In the genomic region with DNA sequence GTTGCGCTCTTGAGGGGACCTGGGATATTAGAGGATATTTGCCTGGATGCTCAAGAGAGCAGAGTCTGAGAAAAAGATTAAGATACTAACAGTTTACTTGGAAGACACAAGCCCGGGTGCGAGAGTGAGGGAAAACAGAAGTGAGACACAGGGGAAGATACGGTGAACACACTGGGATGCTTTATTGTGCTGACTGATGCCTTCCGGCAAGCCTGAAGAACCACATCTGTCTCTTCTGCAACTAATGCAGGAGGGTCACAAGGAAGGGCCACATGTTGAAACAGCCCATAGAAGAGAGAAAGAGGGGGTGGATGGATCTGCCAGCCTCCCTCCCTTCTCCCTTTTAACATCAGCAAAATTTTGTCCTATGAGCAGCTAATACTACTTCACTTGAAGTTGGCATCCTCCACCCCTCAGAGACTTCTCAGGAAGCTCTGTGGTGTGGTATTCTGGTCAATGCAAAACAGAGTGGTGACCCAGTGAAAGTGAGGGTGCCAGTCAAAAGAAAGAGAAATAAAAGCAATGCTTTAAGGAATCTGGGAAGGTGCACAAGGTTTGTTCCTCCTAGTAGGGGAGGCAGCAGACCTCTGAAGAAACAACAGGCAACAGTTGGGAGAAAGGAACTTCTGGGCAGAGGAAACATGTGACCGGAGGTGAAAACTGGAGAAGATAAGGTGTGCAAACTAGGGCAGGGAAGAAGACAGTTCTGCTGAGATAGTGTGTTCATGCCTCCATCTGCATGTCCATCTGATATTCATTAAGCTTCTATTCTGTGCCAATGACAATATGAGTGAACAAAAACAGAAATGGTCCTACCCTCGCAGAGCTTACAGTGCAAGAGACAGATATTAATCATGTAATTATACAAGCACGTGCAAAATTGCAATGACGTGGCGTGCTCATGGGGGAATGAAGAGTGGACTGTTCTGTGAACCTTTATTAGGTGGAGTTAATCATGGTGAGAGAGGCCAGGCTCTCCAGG, we compare ENCODE assay signal across 18 cellular contexts.
DNase-seq lines count a peak whose midpoint lies in the region; ATAC-seq and TF ChIP-seq lines count a peak whose summit lies in the region.
"Had no signal": no experiment of that assay in that cellular context is flagged by ENCODE, and none has a peak within 500 bp of the region (broad histone marks: within the 10 kb centered on the region; RNA-seq: fewer than 3 reads in every experiment).

No MANE protein-coding gene starts in this region.

- no peak overlapping the region for H3K23ac ChIP-seq in neuronal stem cell (ENCODE audit: low read depth, low read length, poor library complexity)

- H3K4me1 Mint-ChIP-seq in activated B cell treated with CpG ODN at 0.5 μM for 24 hours, result peaks cover 15% of the 10 kb centered on the region

- TF ChIP-seq CTCF in AG09319 (IDR thresholded peaks at IDR 0.05; ENCODE audit: low read depth, low read length) (no peak), activated B cell treated with CpG ODN at 0.5 μM for 24 hours (IDR thresholded peaks at IDR 0.05) (no peak), Peyer's patch (IDR thresholded peaks at IDR 0.05) (no peak)

- H3K9me3 Mint-ChIP-seq in activated B cell treated with CpG ODN at 0.5 μM for 24 hours, result no peaks in the 10 kb centered on the region
- H3K9me3 Mint-ChIP-seq: activated CD8-positive, alpha-beta T cell treated with anti-CD3 and anti-CD28 coated beads for 36 hours; activated naive CD4-positive, alpha-beta T cell treated with anti-CD3 and anti-CD28 coated beads, Interleukin-2, amount 50 U/mL, for 72 hours; activated T-cell treated with anti-CD3 and anti-CD28 coated beads, Interleukin-2, amount 50 U/mL, for 4 hours had no signal

- no peak overlapping the region for H2BK5ac ChIP-seq in neuronal stem cell (ENCODE audit: low read length)

- H3K27me3 Mint-ChIP-seq in activated B cell treated with CpG ODN at 0.5 μM for 24 hours, result peaks cover 16% of the 10 kb centered on the region
- H3K27me3 Mint-ChIP-seq: type B pancreatic cell had no signal

- H3K4ac ChIP-seq in neuronal stem cell (ENCODE audit: low read length), result no peak overlapping the region

- no peak overlapping the region for H4K91ac ChIP-seq in neuronal stem cell (ENCODE audit: low read depth, low read length, poor library complexity)

- no peak overlapping the region for H2BK120ac ChIP-seq in neuronal stem cell (ENCODE audit: low read depth, low read length)

- H3K4me1 ChIP-seq in neuronal stem cell (ENCODE audit: control insufficient read depth in 2 of 2, insufficient read depth in 1 of 2, low read depth in 1 of 2, low read length in 2 of 2) (no peaks in the 10 kb centered on the region), Peyer's patch (no peaks in the 10 kb centered on the region)
- H3K4me1 ChIP-seq: body of pancreas had no signal

- H3K27ac ChIP-seq in neuronal stem cell (replicated peaks; ENCODE audit: low read length) (no peak overlapping the region), Peyer's patch (no peak overlapping the region)
- H3K27ac ChIP-seq: body of pancreas, WERI-Rb-1 had no signal

- H3K27ac Mint-ChIP-seq in activated B cell treated with CpG ODN at 0.5 μM for 24 hours, result no peak overlapping the region
- H3K27ac Mint-ChIP-seq: activated CD8-positive, alpha-beta T cell treated with anti-CD3 and anti-CD28 coated beads for 36 hours; activated naive CD4-positive, alpha-beta T cell treated with anti-CD3 and anti-CD28 coated beads, Interleukin-2, amount 50 U/mL, for 72 hours; type B pancreatic cell had no signal

- H2BK12ac ChIP-seq in neuronal stem cell (ENCODE audit: low read length), result no peak overlapping the region

- no peaks in the 10 kb centered on the region for H3K9me3 ChIP-seq in neuronal stem cell (replicated peaks in 1 of 2; ENCODE audit: control insufficient read depth in 2 of 2, insufficient read depth in 1 of 2, low read depth in 1 of 2, low read length in 2 of 2)
- no peaks in the 10 kb centered on the region for H3K9me3 ChIP-seq in Peyer's patch
- H3K9me3 ChIP-seq: body of pancreas had no signal

- CTCF ChIA-PET in activated B cell treated with CpG ODN at 0.5 μM for 24 hours (lab: Charles Lee), result no interaction called here

- no peak overlapping the region for H3K4me2 ChIP-seq in neuronal stem cell (ENCODE audit: insufficient read depth, low read length, poor library complexity, severe bottlenecking)

- no peak overlapping the region for H2BK15ac ChIP-seq in neuronal stem cell (ENCODE audit: low read length)

- TF ChIP-seq POLR2A in Peyer's patch (IDR thresholded peaks at IDR 0.05), result no peak

- intact Hi-C loops in activated B cell treated with CpG ODN at 0.5 μM for 24 hours (cut with micrococcal nuclease), result loop anchor here (1.0 to 5.0 kb wide), 2 partner anchors 16 to 123 kb away; no protein-coding TSS in a partner anchor

- no peaks in the 10 kb centered on the region for H3K36me3 Mint-ChIP-seq in activated B cell treated with CpG ODN at 0.5 μM for 24 hours (ENCODE audit: low read depth)
- H3K36me3 Mint-ChIP-seq: activated naive CD4-positive, alpha-beta T cell treated with anti-CD3 and anti-CD28 coated beads, Interleukin-2, amount 50 U/mL, for 72 hours had no signal

- H4K8ac ChIP-seq in neuronal stem cell (ENCODE audit: low read depth, low read length), result no peak overlapping the region

- H2AK5ac ChIP-seq in neuronal stem cell (ENCODE audit: low read depth, low read length), result no peak overlapping the region

- H3K79me1 ChIP-seq in neuronal stem cell (ENCODE audit: low read depth, low read length), result no peaks in the 10 kb centered on the region

- WGBS in neuronal stem cell (ENCODE audit: extremely low coverage in 2 of 2, insufficient read length in 2 of 2, insufficient replicate concordance in 1 of 2), 2 donors, result no CpG with 5 or more reads among the region's 10 CpGs

- H3K4me3 Mint-ChIP-seq in activated B cell treated with CpG ODN at 0.5 μM for 24 hours, result peak overlapping the region; percentile 40
- H3K4me3 Mint-ChIP-seq: activated CD8-positive, alpha-beta T cell treated with anti-CD3 and anti-CD28 coated beads for 36 hours; activated T-cell treated with anti-CD3 and anti-CD28 coated beads, Interleukin-2, amount 50 U/mL, for 4 hours; type B pancreatic cell had no signal

- H3K9ac ChIP-seq in neuronal stem cell (ENCODE audit: low read depth, low read length, poor library complexity), result no peak overlapping the region

- H3K4me3 ChIP-seq in neuronal stem cell (ENCODE audit: low read length in 2 of 2), result no peak overlapping the region
- H3K4me3 ChIP-seq in Peyer's patch, result no peak overlapping the region
- H3K4me3 ChIP-seq: body of pancreas had no signal

- POLR2A ChIA-PET in activated B cell treated with CpG ODN at 0.5 μM for 24 hours (lab: Charles Lee), result no interaction called here

- H3K36me3 ChIP-seq in neuronal stem cell (replicated peaks in 1 of 2; ENCODE audit: control insufficient read depth in 2 of 2, insufficient read depth in 2 of 2, low read length in 2 of 2), result no peaks in the 10 kb centered on the region
- H3K36me3 ChIP-seq in Peyer's patch, result no peaks in the 10 kb centered on the region
- H3K36me3 ChIP-seq: WERI-Rb-1 had no signal

- H3K27me3 ChIP-seq in neuronal stem cell (ENCODE audit: control insufficient read depth in 3 of 3, insufficient read depth in 3 of 3, low read depth in 1 of 3, low read length in 3 of 3), result peaks cover 0 to 2% (median 0%) of the 10 kb centered on the region in 3 experiments
- H3K27me3 ChIP-seq in Peyer's patch, result no peaks in the 10 kb centered on the region
- H3K27me3 ChIP-seq: body of pancreas had no signal

- H3K18ac ChIP-seq in neuronal stem cell (ENCODE audit: low read length), result no peak overlapping the region

- H3K14ac ChIP-seq in neuronal stem cell (ENCODE audit: low read length), result no peak overlapping the region

- peak; percentile 76 for ATAC-seq in GM18867 (IDR thresholded peaks at IDR 0.05; ENCODE audit: unreplicated experiment)
- peak; percentile 66 for ATAC-seq in HG02798 (IDR thresholded peaks at IDR 0.05; ENCODE audit: poor library complexity, unreplicated experiment)
- peak; percentile 47 for ATAC-seq in activated B cell treated with CpG ODN at 0.5 μM for 24 hours (ENCODE audit: low read depth)
- no peak for ATAC-seq in HG03469 (IDR thresholded peaks at IDR 0.05; ENCODE audit: unreplicated experiment)
- ATAC-seq: activated CD8-positive, alpha-beta T cell treated with anti-CD3 and anti-CD28 coated beads for 36 hours; activated naive CD4-positive, alpha-beta T cell treated with anti-CD3 and anti-CD28 coated beads, Interleukin-2, amount 50 U/mL, for 72 hours; activated T-cell treated with anti-CD3 and anti-CD28 coated beads, Interleukin-2, amount 50 U/mL, for 4 hours; body of pancreas; Right ventricle myocardium inferior had no signal

- H2AFZ ChIP-seq in neuronal stem cell (ENCODE audit: low read length), result no peak overlapping the region

- DNase-seq in AG09319 (ENCODE audit: extremely low read depth, low read depth), result peak; percentile 15
- DNase-seq in activated B cell treated with CpG ODN at 0.5 μM for 24 hours, result no peak
- DNase-seq in neuronal stem cell (ENCODE audit: low spot score), result no peak
- no peak for DNase-seq in Peyer's patch
- no peak for DNase-seq in NAMALWA (ENCODE audit: low spot score)
- DNase-seq: activated CD8-positive, alpha-beta T cell treated with anti-CD3 and anti-CD28 coated beads for 36 hours; activated T-cell treated with anti-CD3 and anti-CD28 coated beads, Interleukin-2, amount 50 U/mL, for 4 hours; body of pancreas; NCI-H1694 treated with DMSO at 0.1 percent for 48 hours; stimulated activated naive CD4-positive, alpha-beta T cell; T-helper 1 cell; WERI-Rb-1 had no signal
